Comparison of ENCODE assay signal across 9 cellular contexts in genomic region chr19:55212447-55212846, GRCh38. TPM values are rescaled to one million over a fixed set of nuclear protein-coding genes. Genes with fewer than 3 reads are reported as not detected.
DNase-seq lines count a peak whose midpoint lies in the region; ATAC-seq and TF ChIP-seq lines count a peak whose summit lies in the region.
"Had no signal": no experiment of that assay in that cellular context is flagged by ENCODE, and none has a peak within 500 bp of the region (broad histone marks: within the 10 kb centered on the region; RNA-seq: fewer than 3 reads in every experiment).

No MANE protein-coding gene starts in this region.

- peaks cover 9% of the 10 kb centered on the region for H3K9me3 Mint-ChIP-seq in stimulated activated memory B cell treated with anti-CD40 and anti-IgM and Interleukin-4, amounts not matched to agents 10 μg/mL and 1 μg/mL and 100 μg/mL, for 72 hours

- peaks cover 19% of the 10 kb centered on the region for H3K4me1 Mint-ChIP-seq in stimulated activated memory B cell treated with anti-CD40 and anti-IgM and Interleukin-4, amounts not matched to agents 10 μg/mL and 1 μg/mL and 100 μg/mL, for 72 hours

- no peak overlapping the region for H3K4me3 Mint-ChIP-seq in stimulated activated memory B cell treated with anti-CD40 and anti-IgM and Interleukin-4, amounts not matched to agents 10 μg/mL and 1 μg/mL and 100 μg/mL, for 72 hours

- peaks cover 71% of the 10 kb centered on the region for H3K27me3 Mint-ChIP-seq in stimulated activated memory B cell treated with anti-CD40 and anti-IgM and Interleukin-4, amounts not matched to agents 10 μg/mL and 1 μg/mL and 100 μg/mL, for 72 hours

- H3K36me3 Mint-ChIP-seq in stimulated activated memory B cell treated with anti-CD40 and anti-IgM and Interleukin-4, amounts not matched to agents 10 μg/mL and 1 μg/mL and 100 μg/mL, for 72 hours, result peaks cover 6% of the 10 kb centered on the region

- in situ Hi-C loops in SK-MEL-5 (cut with HindIII; ENCODE audit: low pct_unique_long_range_greater_than_20kb, low sequenced_read_pairs), result no loop called here

- no peak overlapping the region for H3K27ac Mint-ChIP-seq in stimulated activated memory B cell treated with anti-CD40 and anti-IgM and Interleukin-4, amounts not matched to agents 10 μg/mL and 1 μg/mL and 100 μg/mL, for 72 hours

- TF ChIP-seq POLR2A in erythroblast (IDR thresholded peaks at IDR 0.05; ENCODE audit: low read length), result no peak

- DNase-seq in SIG-M5 treated with dmso at 0.1 percent for 504 hours (lab: John Stamatoyannopoulos, UW; ENCODE audit: unreplicated experiment) (peak; percentile 76), SIG-M5 (lab: John Stamatoyannopoulos, UW) (no peak), SK-MEL-5 (ENCODE audit: low read depth, low spot score) (peak; percentile 74), erythroblast (lab: John Stamatoyannopoulos, UW) (peak; percentile 59 to 69), cerebellar nuclear complex (lab: John Stamatoyannopoulos, UW) (no peak)
- DNase-seq in stimulated activated CD8-positive, alpha-beta memory T cell treated with anti-CD3 and anti-CD28 coated beads, Interleukin-7, amount 100 ng/mL, for 48 hours (ENCODE audit: extremely low read depth in 1 of 2, low read depth in 1 of 2), result peak; percentile 6 to 33

- no peak for ATAC-seq in HG02852 (IDR thresholded peaks at IDR 0.05; ENCODE audit: unreplicated experiment)
- ATAC-seq in stimulated activated memory B cell treated with anti-CD40 and anti-IgM and Interleukin-4, amounts not matched to agents 10 μg/mL and 1 μg/mL and 100 μg/mL, for 72 hours, result no peak

RNA-seq across cellular contexts. Expression of gene PTPRH, which starts 3.1 kb away (rescaled TPM):
- 29.8 and 38.1 TPM in 2 replicates for total RNA-seq in SK-MEL-5 (2014; rRNA removed; shearing (Covaris generic))
- 20.0 and 25.1 TPM in 2 replicates for polyA plus RNA-seq in SK-MEL-5 (2015; cell fraction: cytosol; rRNA removed)
- 35.2 and 39.0 TPM in 2 replicates for polyA plus RNA-seq in SK-MEL-5 (2015; cell fraction: nucleus; rRNA removed)
- total RNA-seq: T-helper 2 cell treated with Interferon-gamma antibody and Interleukin-4, amounts not matched to agents 100 ng/mL and 5 ng/mL, for 36 hours had no signal

RNA-seq across cellular contexts. Expression of gene TMEM86B, which starts 16.1 kb away (rescaled TPM):
- 0.21 and 0.55 TPM in 2 replicates for total RNA-seq in SK-MEL-5 (2014; rRNA removed; shearing (Covaris generic))
- 2.8 and 4.1 TPM in 2 replicates for polyA plus RNA-seq in SK-MEL-5 (2015; cell fraction: cytosol; rRNA removed)
- 8.9 and 17.0 TPM in 2 replicates for polyA plus RNA-seq in SK-MEL-5 (2015; cell fraction: nucleus; rRNA removed)

RNA-seq across cellular contexts. Expression of gene SYT5, which starts 32.4 kb away (rescaled TPM):
- total RNA-seq in SK-MEL-5 (2014; rRNA removed; shearing (Covaris generic)), result 0.37 and 1.1 TPM in 2 replicates
- 1.7 and 3.8 TPM in 2 replicates for polyA plus RNA-seq in SK-MEL-5 (2015; cell fraction: cytosol; rRNA removed)
- 0.73 and 1.6 TPM in 2 replicates for polyA plus RNA-seq in SK-MEL-5 (2015; cell fraction: nucleus; rRNA removed)
- total RNA-seq: T-helper 2 cell treated with Interferon-gamma antibody and Interleukin-4, amounts not matched to agents 100 ng/mL and 5 ng/mL, for 36 hours had no signal

RNA-seq across cellular contexts. Expression of gene DNAAF3, which starts 46.0 kb away (rescaled TPM):
- total RNA-seq in SK-MEL-5 (2014; rRNA removed; shearing (Covaris generic)), result 2.8 and 3.2 TPM in 2 replicates
- polyA plus RNA-seq in SK-MEL-5 (2015; cell fraction: cytosol; rRNA removed), result 4.7 and 7.6 TPM in 2 replicates
- 13.5 and 25.9 TPM in 2 replicates for polyA plus RNA-seq in SK-MEL-5 (2015; cell fraction: nucleus; rRNA removed)

RNA-seq across cellular contexts. Expression of gene PPP6R1, which starts 46.4 kb away (rescaled TPM):
- 33.7 and 44.3 TPM in 2 replicates for total RNA-seq in SK-MEL-5 (2014; rRNA removed; shearing (Covaris generic))
- 108 and 119 TPM in 2 replicates for polyA plus RNA-seq in SK-MEL-5 (2015; cell fraction: cytosol; rRNA removed)
- 45.6 and 55.2 TPM in 2 replicates for polyA plus RNA-seq in SK-MEL-5 (2015; cell fraction: nucleus; rRNA removed)

Comparison
In these comparisons a context has a peak if more than half of its experiments do, and no peak if none do; other contexts are left out.
1. DNase-seq: peak in SIG-M5 treated with dmso at 0.1 percent for 504 hours (single experiment), SK-MEL-5 (single experiment), erythroblast (2 of 2) and stimulated activated CD8-positive, alpha-beta memory T cell treated with anti-CD3 and anti-CD28 coated beads, Interleukin-7, amount 100 ng/mL, for 48 hours (2 of 2); none in SIG-M5 (single experiment) and cerebellar nuclear complex (0 of 2).